ENCODE assay signal across 9 cellular contexts in the genomic region with DNA sequence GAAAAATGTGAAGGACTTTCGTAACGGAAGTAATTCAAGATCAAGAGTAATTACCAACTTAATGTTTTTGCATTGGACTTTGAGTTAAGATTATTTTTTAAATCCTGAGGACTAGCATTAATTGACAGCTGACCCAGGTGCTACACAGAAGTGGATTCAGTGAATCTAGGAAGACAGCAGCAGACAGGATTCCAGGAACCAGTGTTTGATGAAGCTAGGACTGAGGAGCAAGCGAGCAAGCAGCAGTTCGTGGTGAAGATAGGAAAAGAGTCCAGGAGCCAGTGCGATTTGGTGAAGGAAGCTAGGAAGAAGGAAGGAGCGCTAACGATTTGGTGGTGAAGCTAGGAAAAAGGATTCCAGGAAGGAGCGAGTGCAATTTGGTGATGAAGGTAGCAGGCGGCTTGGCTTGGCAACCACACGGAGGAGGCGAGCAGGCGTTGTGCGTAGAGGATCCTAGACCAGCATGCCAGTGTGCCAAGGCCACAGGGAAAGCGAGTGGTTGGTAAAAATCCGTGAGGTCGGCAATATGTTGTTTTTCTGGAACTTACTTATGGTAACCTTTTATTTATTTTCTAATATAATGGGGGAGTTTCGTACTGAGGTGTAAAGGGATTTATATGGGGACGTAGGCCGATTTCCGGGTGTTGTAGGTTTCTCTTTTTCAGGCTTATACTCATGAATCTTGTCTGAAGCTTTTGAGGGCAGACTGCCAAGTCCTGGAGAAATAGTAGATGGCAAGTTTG.
A peak's percentile ranks its signal among the peaks of the same experiment; 100 is the strongest.
DNase-seq lines count a peak whose midpoint lies in the region; ATAC-seq lines count a peak whose summit lies in the region.
"Had no signal": no experiment of that assay in that cellular context is flagged by ENCODE, and none has a peak within 500 bp of the region (broad histone marks: within the 10 kb centered on the region; RNA-seq: fewer than 3 reads in every experiment).

No MANE protein-coding gene starts in this region.

- H3K9me3 ChIP-seq in duodenal mucosa (ENCODE audit: control insufficient read depth in 1 of 2, low read length in 2 of 2) (no peaks in the 10 kb centered on the region), mucosa of rectum (ENCODE audit: control insufficient read depth in 2 of 2, low read length in 2 of 2) (peaks cover 0 to 2% of the 10 kb centered on the region in 2 donors)

- peak; percentile 56 to 59 for DNase-seq in stimulated activated CD4-positive, alpha-beta T cell treated with anti-CD3 and anti-CD28 coated beads, Interleukin-2, amount 100 ng/mL, for 24 hours
- DNase-seq in stimulated activated CD4-positive, alpha-beta T cell treated with anti-CD3 and anti-CD28 coated beads, Interleukin-4, amount 100 ng/mL, for 4 hours, result no peak
- DNase-seq in RKO (ENCODE audit: low spot score) (peak; percentile 70), NCI-H2107 treated with DMSO at 0.1 percent for 48 hours (lab: John Stamatoyannopoulos, UW; ENCODE audit: unreplicated experiment) (no peak), DMS153 treated with DMSO at 0.1 percent for 48 hours (lab: John Stamatoyannopoulos, UW; ENCODE audit: unreplicated experiment) (no peak)
- DNase-seq: naive B cell had no signal

- H3K27me3 ChIP-seq in duodenal mucosa (ENCODE audit: control insufficient read depth in 1 of 2, insufficient read depth in 2 of 2, low read length in 2 of 2), result no peaks in the 10 kb centered on the region
- H3K27me3 ChIP-seq in mucosa of rectum (ENCODE audit: control insufficient read depth in 2 of 2, insufficient read depth in 2 of 2, low read length in 2 of 2), result no peaks in the 10 kb centered on the region

- peak overlapping the region; percentile 97 for H3K27ac ChIP-seq in duodenal mucosa (ENCODE audit: low read depth, low read length)
- H3K27ac ChIP-seq in mucosa of rectum (ENCODE audit: low read depth in 2 of 2, low read length in 2 of 2), result peak overlapping the region; percentile 100

- ATAC-seq in GM21737 (IDR thresholded peaks at IDR 0.05; ENCODE audit: unreplicated experiment), result no peak

- H3K4me3 ChIP-seq in duodenal mucosa (ENCODE audit: low read depth in 1 of 2, low read length in 2 of 2), result peak overlapping the region; percentile 91 to 99
- peak overlapping the region; percentile 97 to 100 for H3K4me3 ChIP-seq in mucosa of rectum (ENCODE audit: low read length in 2 of 2)

- peak overlapping the region; percentile 86 to 100 for H3K9ac ChIP-seq in duodenal mucosa (ENCODE audit: low read depth in 1 of 2, low read length in 2 of 2)
- peak overlapping the region; percentile 98 to 100 for H3K9ac ChIP-seq in mucosa of rectum (ENCODE audit: low read depth in 1 of 2, low read length in 2 of 2)

- H3K4me1 ChIP-seq in duodenal mucosa (ENCODE audit: control insufficient read depth in 1 of 2, insufficient read depth in 2 of 2, low read length in 2 of 2), result peaks cover 25 to 26% of the 10 kb centered on the region in 2 donors
- peaks cover 27 to 31% of the 10 kb centered on the region in 2 donors for H3K4me1 ChIP-seq in mucosa of rectum (ENCODE audit: control insufficient read depth in 2 of 2, insufficient read depth in 2 of 2, low read length in 2 of 2)

- H3K36me3 ChIP-seq in duodenal mucosa (ENCODE audit: control insufficient read depth in 1 of 2, insufficient read depth in 2 of 2, low read length in 2 of 2), result peaks cover 46 to 54% of the 10 kb centered on the region in 2 donors
- H3K36me3 ChIP-seq in mucosa of rectum (ENCODE audit: control insufficient read depth in 2 of 2, insufficient read depth in 2 of 2, low read length in 2 of 2), result peaks cover 48 to 53% of the 10 kb centered on the region in 2 donors

Comparison
In these comparisons a context has a peak if more than half of its experiments do, and no peak if none do; other contexts are left out.
1. DNase-seq: peak in stimulated activated CD4-positive, alpha-beta T cell treated with anti-CD3 and anti-CD28 coated beads, Interleukin-2, amount 100 ng/mL, for 24 hours (2 of 2) and RKO (single experiment); none in stimulated activated CD4-positive, alpha-beta T cell treated with anti-CD3 and anti-CD28 coated beads, Interleukin-4, amount 100 ng/mL, for 4 hours (0 of 2), NCI-H2107 treated with DMSO at 0.1 percent for 48 hours (single experiment) and DMS153 treated with DMSO at 0.1 percent for 48 hours (single experiment).